10 cellular contexts compared by ENCODE assay signal in the genomic region with DNA sequence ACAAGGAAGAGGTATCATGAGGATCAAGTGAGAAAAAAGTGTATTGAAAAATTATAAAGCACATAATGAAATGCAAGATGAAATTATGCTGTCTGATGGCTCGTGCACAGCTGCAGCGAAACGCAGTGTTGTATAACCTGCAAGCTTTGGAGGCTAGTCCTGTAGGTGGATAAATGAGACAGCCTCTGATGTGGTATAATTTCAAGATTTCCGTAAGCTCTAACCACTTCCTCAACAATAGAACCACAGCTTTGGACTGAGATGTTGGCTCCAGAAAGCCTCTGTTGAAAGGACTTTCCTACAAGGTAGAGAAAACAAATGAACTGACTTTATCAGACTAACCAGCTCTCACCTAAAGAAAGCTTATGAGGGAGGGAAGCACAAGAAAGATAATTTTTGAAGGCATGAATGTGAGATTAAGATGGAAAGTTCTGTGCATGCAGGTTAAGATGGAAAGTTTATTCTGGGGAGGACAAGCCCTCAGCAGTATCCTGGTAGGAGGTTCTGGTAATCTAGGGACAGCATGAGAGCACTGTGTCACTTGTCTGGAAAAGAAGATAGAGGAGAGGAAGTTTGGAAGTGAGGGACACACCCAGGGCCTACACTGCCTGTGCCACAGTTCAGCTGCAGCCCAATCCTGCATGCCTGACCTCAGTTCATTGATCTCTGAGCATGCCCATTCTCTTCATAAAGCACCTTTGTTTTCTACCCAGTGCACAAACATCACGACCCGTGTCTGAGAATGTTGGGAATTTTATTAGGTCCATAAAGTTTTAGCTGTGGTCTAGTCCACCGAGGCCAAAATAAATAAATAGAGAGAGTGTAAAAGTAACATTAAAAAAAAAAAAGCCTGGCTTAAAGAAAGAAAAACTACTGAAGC.
DNase-seq lines count a peak whose midpoint lies in the region; ATAC-seq and TF ChIP-seq lines count a peak whose summit lies in the region.
"Had no signal": no experiment of that assay in that cellular context is flagged by ENCODE, and none has a peak within 500 bp of the region (broad histone marks: within the 10 kb centered on the region; RNA-seq: fewer than 3 reads in every experiment).

No MANE protein-coding gene starts in this region.

- no peak overlapping the region for H3K23ac ChIP-seq in neuronal stem cell (ENCODE audit: low read depth, low read length, poor library complexity)

- no peak overlapping the region for H3K14ac ChIP-seq in neuronal stem cell (ENCODE audit: low read length)

- H3K4ac ChIP-seq in neuronal stem cell (ENCODE audit: low read length), result no peak overlapping the region

- no CpG with 5 or more reads among the region's 7 CpGs for WGBS in neuronal stem cell (ENCODE audit: extremely low coverage in 2 of 2, insufficient read length in 2 of 2, insufficient replicate concordance in 1 of 2), 2 donors

- peaks cover 0 to 4% of the 10 kb centered on the region in 2 donors for H3K4me1 ChIP-seq in neuronal stem cell (ENCODE audit: control insufficient read depth in 2 of 2, insufficient read depth in 1 of 2, low read depth in 1 of 2, low read length in 2 of 2)

- peaks cover 0 to 16% of the 10 kb centered on the region in 2 donors for H3K9me3 ChIP-seq in neuronal stem cell (replicated peaks in 1 of 2; ENCODE audit: control insufficient read depth in 2 of 2, insufficient read depth in 1 of 2, low read depth in 1 of 2, low read length in 2 of 2)

- DNase-seq in SK-MEL-5 (ENCODE audit: low read depth, low spot score) (peak; percentile 25), kidney epithelial cell (ENCODE audit: low read depth) (peak; percentile 68), DMS79 (lab: John Stamatoyannopoulos, UW) (no peak), neuronal stem cell (ENCODE audit: low spot score) (no peak), GM13977 (ENCODE audit: low spot score) (no peak)
- DNase-seq: NCI-H1417 had no signal

- no peak overlapping the region for H3K27ac ChIP-seq in neuronal stem cell (replicated peaks; ENCODE audit: low read length)
- H3K27ac ChIP-seq: cardiac muscle cell had no signal

- no peak overlapping the region for H2BK12ac ChIP-seq in neuronal stem cell (ENCODE audit: low read length)

- in situ Hi-C loops in SK-MEL-5 (cut with HindIII; ENCODE audit: low pct_unique_long_range_greater_than_20kb, low sequenced_read_pairs), result no loop called here
- in situ Hi-C loops in GM13977 (cut with MboI; ENCODE audit: low pct_unique_long_range_greater_than_20kb, low sequenced_read_pairs, unreplicated experiment), result no loop called here

- H3K4me3 ChIP-seq in kidney epithelial cell (ENCODE audit: low read depth, low read length) (no peak overlapping the region), neuronal stem cell (ENCODE audit: low read length in 2 of 2) (no peak overlapping the region)
- H3K4me3 ChIP-seq: cardiac muscle cell had no signal

- H3K36me3 ChIP-seq in kidney epithelial cell (ENCODE audit: control insufficient read depth, insufficient read depth, low read length) (no peaks in the 10 kb centered on the region), neuronal stem cell (replicated peaks in 1 of 2; ENCODE audit: control insufficient read depth in 2 of 2, insufficient read depth in 2 of 2, low read length in 2 of 2) (no peaks in the 10 kb centered on the region)
- H3K36me3 ChIP-seq: cardiac muscle cell had no signal

- H3K4me2 ChIP-seq in neuronal stem cell (ENCODE audit: insufficient read depth, low read length, poor library complexity, severe bottlenecking), result no peak overlapping the region

- H3K27me3 ChIP-seq in kidney epithelial cell (ENCODE audit: control insufficient read depth, insufficient read depth, low read length), result no peaks in the 10 kb centered on the region
- H3K27me3 ChIP-seq in neuronal stem cell (ENCODE audit: control insufficient read depth in 3 of 3, insufficient read depth in 3 of 3, low read depth in 1 of 3, low read length in 3 of 3), result no peaks in the 10 kb centered on the region
- H3K27me3 ChIP-seq: cardiac muscle cell had no signal

- TF ChIP-seq CTCF in kidney epithelial cell (IDR thresholded peaks at IDR 0.05; ENCODE audit: insufficient read depth, low read length, poor library complexity, severe bottlenecking), result no peak
- TF ChIP-seq CTCF in GM13977 (IDR thresholded peaks at IDR 0.05; ENCODE audit: extremely low read depth, insufficient read depth, missing control alignments), result no peak

- H3K79me1 ChIP-seq in neuronal stem cell (ENCODE audit: low read depth, low read length), result no peaks in the 10 kb centered on the region

- no peak overlapping the region for H4K8ac ChIP-seq in neuronal stem cell (ENCODE audit: low read depth, low read length)

- H4K91ac ChIP-seq in neuronal stem cell (ENCODE audit: low read depth, low read length, poor library complexity), result no peak overlapping the region

- no peak overlapping the region for H2AFZ ChIP-seq in neuronal stem cell (ENCODE audit: low read length)

- no peak overlapping the region for H2BK15ac ChIP-seq in neuronal stem cell (ENCODE audit: low read length)

- ATAC-seq in GM18498 (IDR thresholded peaks at IDR 0.05; ENCODE audit: unreplicated experiment) (peak; percentile 69), HG02798 (IDR thresholded peaks at IDR 0.05; ENCODE audit: poor library complexity, unreplicated experiment) (peak; percentile 56), HG02763 (IDR thresholded peaks at IDR 0.05; ENCODE audit: unreplicated experiment) (no peak)

- H2BK120ac ChIP-seq in neuronal stem cell (ENCODE audit: low read depth, low read length), result no peak overlapping the region

- H3K9ac ChIP-seq in neuronal stem cell (ENCODE audit: low read depth, low read length, poor library complexity), result no peak overlapping the region

- no peak overlapping the region for H2AK5ac ChIP-seq in neuronal stem cell (ENCODE audit: low read depth, low read length)

- no peak overlapping the region for H2BK5ac ChIP-seq in neuronal stem cell (ENCODE audit: low read length)

- H3K18ac ChIP-seq in neuronal stem cell (ENCODE audit: low read length), result no peak overlapping the region

Comparison
In these comparisons a context has a peak if more than half of its experiments do, and no peak if none do; other contexts are left out.
1. DNase-seq: peak in SK-MEL-5 (single experiment) and kidney epithelial cell (single experiment); none in DMS79 (single experiment), neuronal stem cell (single experiment) and GM13977 (single experiment).